In the genomic region with DNA sequence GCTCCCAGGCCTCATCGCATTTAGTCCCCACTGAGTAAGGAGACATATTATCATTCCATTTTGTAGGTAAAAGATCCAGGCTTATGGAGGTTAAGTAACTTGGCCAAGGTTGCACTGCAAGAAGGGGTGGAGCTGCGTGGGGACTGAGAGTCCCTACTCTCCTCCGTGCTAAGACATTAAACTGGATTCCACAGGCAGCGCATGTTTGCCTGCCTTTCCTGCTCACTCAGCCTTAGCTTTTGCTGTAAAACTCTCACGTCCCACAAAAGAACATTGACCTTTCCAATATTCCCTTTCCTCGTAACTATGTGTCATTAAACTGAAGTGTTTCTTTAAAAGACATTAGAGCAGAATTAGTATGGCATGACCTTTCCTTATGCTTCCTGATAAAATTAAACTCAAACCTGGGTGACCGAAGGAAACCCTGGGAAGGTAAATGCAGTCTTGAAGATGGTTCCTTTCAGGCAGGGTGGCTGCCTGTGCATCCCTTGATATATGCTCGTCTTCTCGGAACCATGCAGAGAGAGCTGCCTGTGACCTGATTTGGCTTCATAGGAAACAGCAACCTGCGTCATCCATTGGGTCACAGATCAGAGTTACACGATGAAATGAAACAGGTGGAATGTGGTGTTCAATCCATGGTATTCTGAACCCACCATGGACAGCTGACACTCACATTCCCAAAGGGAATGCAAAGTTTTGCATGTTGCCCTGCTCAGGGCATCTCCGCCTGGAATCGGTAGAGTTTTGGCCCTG, we compare ENCODE assay signal across 19 cellular contexts.
DNase-seq lines count a peak whose midpoint lies in the region; ATAC-seq, FAIRE-seq and TF ChIP-seq lines count a peak whose summit lies in the region.
"Had no signal": no experiment of that assay in that cellular context is flagged by ENCODE, and none has a peak within 500 bp of the region (broad histone marks: within the 10 kb centered on the region; RNA-seq: fewer than 3 reads in every experiment).

No MANE protein-coding gene starts in this region.

- DNase-seq in G401 (ENCODE audit: low spot score), result peak; percentile 72
- no peak for DNase-seq in bronchial epithelial cell (ENCODE audit: low read depth)
- no peak for DNase-seq in right cardiac atrium
- peak; percentile 66 for DNase-seq in sigmoid colon
- no peak for DNase-seq in mesenchymal stem cell
- DNase-seq in effector CD4-positive, alpha-beta T cell, result no peak
- DNase-seq in OCI-LY7 (ENCODE audit: low spot score), result no peak
- DNase-seq: CD8-positive, alpha-beta memory T cell; GF-D8; MV-4-11; NCI-H187 treated with DMSO at 0.1 percent for 48 hours had no signal

- no peak overlapping the region for H3K14ac ChIP-seq in mesenchymal stem cell (ENCODE audit: low read length in 2 of 2)

- no peak overlapping the region for H2BK15ac ChIP-seq in mesenchymal stem cell (ENCODE audit: low read depth, poor library complexity, severe bottlenecking)

- H3K36me3 ChIP-seq in bronchial epithelial cell (ENCODE audit: control insufficient read depth, insufficient read depth, low read length), result no peaks in the 10 kb centered on the region
- no peaks in the 10 kb centered on the region for H3K36me3 ChIP-seq in sigmoid colon
- no peaks in the 10 kb centered on the region for H3K36me3 ChIP-seq in mesenchymal stem cell (ENCODE audit: control insufficient read depth in 1 of 2, insufficient read depth in 2 of 2, low read depth in 1 of 2, low read length in 2 of 2)
- H3K36me3 ChIP-seq in OCI-LY7 (ENCODE audit: insufficient read depth, low read length), result no peaks in the 10 kb centered on the region
- H3K36me3 ChIP-seq: BLaER1 treated with 17β-estradiol and CSF1 and Interleukin-3, amounts not matched to agents 10 nM and 100 nM had no signal

- no peaks in the 10 kb centered on the region for H3K9me2 ChIP-seq in OCI-LY7 (ENCODE audit: insufficient read depth, low read length)

- peaks cover 8% of the 10 kb centered on the region for H3K4me1 ChIP-seq in right cardiac atrium (ENCODE audit: control insufficient read depth, insufficient read depth, low read length)
- peaks cover 0 to 91% (median 73%) of the 10 kb centered on the region in 4 donors for H3K4me1 ChIP-seq in sigmoid colon
- no peaks in the 10 kb centered on the region for H3K4me1 ChIP-seq in mesenchymal stem cell (ENCODE audit: control insufficient read depth, insufficient read depth, low read depth, low read length)
- no peaks in the 10 kb centered on the region for H3K4me1 ChIP-seq in OCI-LY7 (ENCODE audit: insufficient read depth, low read length, poor library complexity, severe bottlenecking)

- peak; percentile 52 for FAIRE-seq in bronchial epithelial cell (lab: Jason Lieb, UNC)
- FAIRE-seq: A549, D721Med, GM12891, GM18507, H1, K562 had no signal

- H3K18ac ChIP-seq in mesenchymal stem cell (ENCODE audit: low read depth in 1 of 2, low read length in 2 of 2), result no peak overlapping the region

- POLR2A ChIA-PET in OCI-LY7 (lab: Charles Lee), result no interaction called here

- peak overlapping the region; percentile 3 for H3K27ac ChIP-seq in right cardiac atrium (ENCODE audit: low read length)
- peak overlapping the region; percentile 73 to 90 (median 86) for H3K27ac ChIP-seq in sigmoid colon
- no peak overlapping the region for H3K27ac ChIP-seq in mesenchymal stem cell (ENCODE audit: low read length, poor library complexity, severe bottlenecking)
- H3K27ac ChIP-seq in OCI-LY7 (ENCODE audit: low read depth, low read length, poor library complexity, severe bottlenecking), result no peak overlapping the region
- H3K27ac ChIP-seq: A549; BLaER1 treated with 17β-estradiol and CSF1 and Interleukin-3, amounts not matched to agents 10 nM and 100 nM had no signal

- H3K4me3 ChIP-seq in bronchial epithelial cell (ENCODE audit: low read depth, low read length) (no peak overlapping the region), right cardiac atrium (ENCODE audit: low read length) (no peak overlapping the region), sigmoid colon (no peak overlapping the region), mesenchymal stem cell (ENCODE audit: insufficient read depth in 1 of 2, low read depth in 1 of 2, low read length in 2 of 2) (no peak overlapping the region), OCI-LY7 (ENCODE audit: low read depth, low read length, poor library complexity, severe bottlenecking) (no peak overlapping the region)
- H3K4me3 ChIP-seq: A549; BLaER1 treated with 17β-estradiol and CSF1 and Interleukin-3, amounts not matched to agents 10 nM and 100 nM; K562 had no signal

- peak in 2 of 4 donors; percentile 11 to 65 for TF ChIP-seq EP300 in sigmoid colon (IDR thresholded peaks at IDR 0.05)

- BruUV-seq in OCI-LY7 (replicated peaks; lab: Mats Ljungman, UMichigan), result no TSS peak

- H3K9ac ChIP-seq in mesenchymal stem cell (ENCODE audit: low read length), result no peak overlapping the region
- H3K9ac ChIP-seq: BLaER1 treated with 17β-estradiol and CSF1 and Interleukin-3, amounts not matched to agents 10 nM and 100 nM had no signal

- H3K9me3 ChIP-seq in right cardiac atrium (ENCODE audit: control insufficient read depth, low read length), result no peaks in the 10 kb centered on the region
- no peaks in the 10 kb centered on the region for H3K9me3 ChIP-seq in sigmoid colon
- H3K9me3 ChIP-seq in mesenchymal stem cell (ENCODE audit: control insufficient read depth, low read length), result no peaks in the 10 kb centered on the region
- no peaks in the 10 kb centered on the region for H3K9me3 ChIP-seq in OCI-LY7 (ENCODE audit: low read length)
- H3K9me3 ChIP-seq: A549; BLaER1 treated with 17β-estradiol and CSF1 and Interleukin-3, amounts not matched to agents 10 nM and 100 nM had no signal

- no peak overlapping the region for H2BK5ac ChIP-seq in mesenchymal stem cell (ENCODE audit: low read depth, low read length, poor library complexity, severe bottlenecking)

- no peak overlapping the region for H2AK5ac ChIP-seq in mesenchymal stem cell (ENCODE audit: low read length, severe bottlenecking)

- H3K4ac ChIP-seq in mesenchymal stem cell (ENCODE audit: low read depth in 1 of 2, low read length in 2 of 2), result no peak overlapping the region

- H2BK12ac ChIP-seq in mesenchymal stem cell (ENCODE audit: low read length in 2 of 2), result no peak overlapping the region

- H2AFZ ChIP-seq in mesenchymal stem cell (ENCODE audit: low read depth, low read length) (no peak overlapping the region), OCI-LY7 (ENCODE audit: low read length) (no peak overlapping the region)

- no peak for TF ChIP-seq POLR2A in sigmoid colon (IDR thresholded peaks at IDR 0.05)

- intact Hi-C loops in right cardiac atrium (cut with DNase I) (no loop called here), sigmoid colon (cut with DNase I) (no loop called here), OCI-LY7 (cut with micrococcal nuclease; ENCODE audit: unreplicated experiment) (loop anchor here (10.0 kb wide), 1 partner anchor 50 kb away; no protein-coding TSS in a partner anchor)

- H4K91ac ChIP-seq in mesenchymal stem cell (ENCODE audit: low read length), result no peak overlapping the region

- peak; percentile 8 to 17 for ATAC-seq in right cardiac atrium
- ATAC-seq in HG02885 (IDR thresholded peaks at IDR 0.05; ENCODE audit: poor library complexity, unreplicated experiment), result no peak
- ATAC-seq: A549, K562 had no signal

- WGBS in right cardiac atrium, result 71% methylated on average over 13 of the region's 13 CpGs
- 89% methylated on average over 13 of the region's 13 CpGs for WGBS in sigmoid colon, 2 donors
- 86% methylated on average over 11 of the region's 13 CpGs for WGBS in mesenchymal stem cell

- no peaks in the 10 kb centered on the region for H3K27me3 ChIP-seq in bronchial epithelial cell (ENCODE audit: control insufficient read depth, insufficient read depth, low read length)
- H3K27me3 ChIP-seq in right cardiac atrium (ENCODE audit: control insufficient read depth, insufficient read depth), result no peaks in the 10 kb centered on the region
- H3K27me3 ChIP-seq in sigmoid colon, result no peaks in the 10 kb centered on the region
- H3K27me3 ChIP-seq in mesenchymal stem cell (ENCODE audit: control insufficient read depth in 1 of 2, insufficient read depth in 1 of 2, low read length in 2 of 2), result no peaks in the 10 kb centered on the region
- H3K27me3 ChIP-seq: BLaER1 treated with 17β-estradiol and CSF1 and Interleukin-3, amounts not matched to agents 10 nM and 100 nM had no signal

- H4K8ac ChIP-seq in mesenchymal stem cell (ENCODE audit: low read length), result no peak overlapping the region

- TF ChIP-seq CTCF in bronchial epithelial cell (IDR thresholded peaks at IDR 0.05; ENCODE audit: insufficient read depth, low read length, severe bottlenecking) (no peak), sigmoid colon (IDR thresholded peaks at IDR 0.05) (no peak), OCI-LY7 (conservative IDR thresholded peaks at IDR 0.05; ENCODE audit: low read length) (no peak)

- in situ Hi-C loops in G401 (cut with HindIII; ENCODE audit: low sequenced_read_pairs), result no loop called here

- CTCF ChIA-PET in OCI-LY7 (lab: Charles Lee; ENCODE audit: unreplicated experiment), result no interaction called here

- no peak overlapping the region for H2BK120ac ChIP-seq in mesenchymal stem cell (ENCODE audit: low read depth, low read length)

- no peak overlapping the region for H3K23ac ChIP-seq in mesenchymal stem cell (ENCODE audit: low read length in 2 of 2)

- H3K79me2 ChIP-seq in OCI-LY7 (ENCODE audit: insufficient read depth, low read depth, low read length), result no peaks in the 10 kb centered on the region

- no peaks in the 10 kb centered on the region for H3K79me1 ChIP-seq in mesenchymal stem cell (replicated peaks; ENCODE audit: low read length, poor library complexity, severe bottlenecking)

- no peaks in the 10 kb centered on the region for H4K20me1 ChIP-seq in OCI-LY7 (ENCODE audit: insufficient read depth, low read length)
- H4K20me1 ChIP-seq: BLaER1 treated with 17β-estradiol and CSF1 and Interleukin-3, amounts not matched to agents 10 nM and 100 nM had no signal

- no peak overlapping the region for H3K4me2 ChIP-seq in mesenchymal stem cell (ENCODE audit: low read length, poor library complexity, severe bottlenecking)
- H3K4me2 ChIP-seq in OCI-LY7 (ENCODE audit: low read length), result no peak overlapping the region
- H3K4me2 ChIP-seq: A549; BLaER1 treated with 17β-estradiol and CSF1 and Interleukin-3, amounts not matched to agents 10 nM and 100 nM had no signal

Comparison
In these comparisons a context has a peak if more than half of its experiments do, and no peak if none do; other contexts are left out.
1. DNase-seq: peak in G401 (single experiment) and sigmoid colon (single experiment); none in bronchial epithelial cell (single experiment), right cardiac atrium (0 of 3), mesenchymal stem cell (single experiment), effector CD4-positive, alpha-beta T cell (single experiment) and OCI-LY7 (single experiment).
2. H3K27ac ChIP-seq: peak in right cardiac atrium (single experiment) and sigmoid colon (4 of 4); none in mesenchymal stem cell (single experiment) and OCI-LY7 (single experiment).